In the genomic region with DNA sequence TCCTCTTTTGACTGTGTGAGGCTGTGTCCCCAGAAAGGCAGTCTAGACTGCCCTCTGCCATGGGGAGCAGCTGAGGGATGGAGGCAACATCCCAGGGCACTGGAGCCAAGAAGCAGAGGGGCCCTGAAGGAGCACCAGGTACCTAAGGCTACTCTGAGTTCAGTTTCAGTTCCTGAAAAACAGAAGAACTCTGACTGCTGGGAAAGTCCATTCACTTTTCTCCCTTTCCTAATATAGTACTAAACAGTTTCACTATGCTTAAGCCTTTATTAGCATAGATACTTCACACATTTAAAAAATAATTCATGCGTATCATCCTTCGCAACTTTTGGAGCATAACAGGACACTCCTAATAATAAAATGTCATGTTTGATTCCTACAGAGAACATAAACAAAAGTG, we compare ENCODE assay signal across 13 cellular contexts.
DNase-seq lines count a peak whose midpoint lies in the region; ATAC-seq and TF ChIP-seq lines count a peak whose summit lies in the region.
"Had no signal": no experiment of that assay in that cellular context is flagged by ENCODE, and none has a peak within 500 bp of the region (broad histone marks: within the 10 kb centered on the region; RNA-seq: fewer than 3 reads in every experiment).

No MANE protein-coding gene starts in this region.

- POLR2A ChIA-PET in OCI-LY7 (lab: Charles Lee): no interaction called here

- H3K9me3 Mint-ChIP-seq in endothelial cell (ENCODE audit: unreplicated experiment): no peaks in the 10 kb centered on the region
- H3K9me3 Mint-ChIP-seq: activated T-helper 17 cell treated with anti-CD3 and anti-CD28 coated beads, Interleukin-2, amount 50 U/mL, for 72 hours had no signal

- no peak overlapping the region for H3K4me3 Mint-ChIP-seq in endothelial cell (ENCODE audit: unreplicated experiment)
- H3K4me3 Mint-ChIP-seq: activated T-helper 17 cell treated with anti-CD3 and anti-CD28 coated beads, Interleukin-2, amount 50 U/mL, for 72 hours had no signal

- H4K20me1 ChIP-seq in OCI-LY7 (ENCODE audit: insufficient read depth, low read length): no peaks in the 10 kb centered on the region

- intact Hi-C loops in OCI-LY7 (cut with micrococcal nuclease; ENCODE audit: unreplicated experiment): loop anchor here (1.0 to 2.0 kb wide), 2 partner anchors 58 to 75 kb away; no protein-coding TSS in a partner anchor
- intact Hi-C loops in heart right ventricle (cut with DNase I): no loop called here
- intact Hi-C loops in Right ventricle myocardium inferior (cut with DNase I): no loop called here

- no peaks in the 10 kb centered on the region for H3K9me2 ChIP-seq in OCI-LY7 (ENCODE audit: insufficient read depth, low read length)

- H3K27ac ChIP-seq in OCI-LY7 (ENCODE audit: low read depth, low read length, poor library complexity, severe bottlenecking) (peak overlapping the region; percentile 48), heart right ventricle (no peak overlapping the region)

- no peaks in the 10 kb centered on the region for H3K36me3 Mint-ChIP-seq in endothelial cell (ENCODE audit: low read depth, unreplicated experiment)

- H3K27me3 Mint-ChIP-seq in endothelial cell (ENCODE audit: unreplicated experiment): peaks cover 4% of the 10 kb centered on the region
- H3K27me3 Mint-ChIP-seq: activated T-helper 17 cell treated with anti-CD3 and anti-CD28 coated beads, Interleukin-2, amount 50 U/mL, for 72 hours had no signal

- H2AFZ ChIP-seq in OCI-LY7 (ENCODE audit: low read length): no peak overlapping the region

- H3K4me1 Mint-ChIP-seq in endothelial cell (ENCODE audit: unreplicated experiment): peaks cover 7% of the 10 kb centered on the region
- H3K4me1 Mint-ChIP-seq: activated T-helper 17 cell treated with anti-CD3 and anti-CD28 coated beads, Interleukin-2, amount 50 U/mL, for 72 hours had no signal

- H3K27me3 ChIP-seq in heart right ventricle: no peaks in the 10 kb centered on the region

- peaks cover 61% of the 10 kb centered on the region for H3K4me1 ChIP-seq in OCI-LY7 (ENCODE audit: insufficient read depth, low read length, poor library complexity, severe bottlenecking)
- H3K4me1 ChIP-seq in heart right ventricle: no peaks in the 10 kb centered on the region

- H3K36me3 ChIP-seq in OCI-LY7 (ENCODE audit: insufficient read depth, low read length): no peaks in the 10 kb centered on the region
- H3K36me3 ChIP-seq in heart right ventricle: no peaks in the 10 kb centered on the region

- CTCF ChIA-PET in OCI-LY7 (lab: Charles Lee; ENCODE audit: unreplicated experiment): no interaction called here

- 92 to 94% methylated on average over 2 of the region's 2 CpGs for WGBS in heart right ventricle, 2 donors

- peak; percentile 84 for DNase-seq in OCI-LY7 (ENCODE audit: low spot score)
- no peak for DNase-seq in heart right ventricle
- DNase-seq in endothelial cell (ENCODE audit: low spot score): no peak
- no peak for DNase-seq in anterior cingulate cortex (lab: John Stamatoyannopoulos, UW)
- DNase-seq in Right ventricle myocardium inferior (ENCODE audit: missing footprints): no peak
- DNase-seq: DMS 273 treated with DMSO at 0.1 percent for 48 hours; glutamatergic neuron; NCI-H2227 treated with DMSO at 0.1 percent for 48 hours; stimulated activated naive CD8-positive, alpha-beta T cell treated with anti-CD3 and anti-CD28 coated beads, Interleukin-15, Interleukin-2, amounts not matched to agents 100 U/mL and 50 U/mL, for 24 hours had no signal

- H3K79me2 ChIP-seq in OCI-LY7 (ENCODE audit: insufficient read depth, low read depth, low read length): no peaks in the 10 kb centered on the region

- TF ChIP-seq CTCF in OCI-LY7 (conservative IDR thresholded peaks at IDR 0.05; ENCODE audit: low read length) (no peak), heart right ventricle (IDR thresholded peaks at IDR 0.05) (no peak), endothelial cell (IDR thresholded peaks at IDR 0.05; ENCODE audit: unreplicated experiment) (no peak)

- no peak overlapping the region for H3K27ac Mint-ChIP-seq in endothelial cell (ENCODE audit: unreplicated experiment)
- H3K27ac Mint-ChIP-seq: activated T-helper 17 cell treated with anti-CD3 and anti-CD28 coated beads, Interleukin-2, amount 50 U/mL, for 72 hours had no signal

- H3K9me3 ChIP-seq in OCI-LY7 (ENCODE audit: low read length) (no peaks in the 10 kb centered on the region), heart right ventricle (no peaks in the 10 kb centered on the region)

- ATAC-seq in GM18519 (IDR thresholded peaks at IDR 0.05; ENCODE audit: low FRiP score, unreplicated experiment) (peak; percentile 80), GM21526 (IDR thresholded peaks at IDR 0.05; ENCODE audit: low FRiP score, unreplicated experiment) (peak; percentile 88), HG03135 (IDR thresholded peaks at IDR 0.05; ENCODE audit: unreplicated experiment) (peak; percentile 84), heart right ventricle (no peak), Right ventricle myocardium inferior (no peak)
- ATAC-seq: activated T-helper 17 cell treated with anti-CD3 and anti-CD28 coated beads, Interleukin-2, amount 50 U/mL, for 72 hours; stimulated activated naive CD8-positive, alpha-beta T cell treated with anti-CD3 and anti-CD28 coated beads, Interleukin-15, Interleukin-2, amounts not matched to agents 100 U/mL and 50 U/mL, for 24 hours had no signal

- peak overlapping the region; percentile 79 for H3K4me2 ChIP-seq in OCI-LY7 (ENCODE audit: low read length)

- BruUV-seq in OCI-LY7 (replicated peaks; lab: Mats Ljungman, UMichigan): no TSS peak

- H3K4me3 ChIP-seq in OCI-LY7 (ENCODE audit: low read depth, low read length, poor library complexity, severe bottlenecking) (peak overlapping the region; percentile 40), heart right ventricle (no peak overlapping the region)

Comparison
In these comparisons a context has a peak if more than half of its experiments do, and no peak if none do; other contexts are left out.
1. ATAC-seq: peak in GM18519 (single experiment), GM21526 (single experiment) and HG03135 (single experiment); none in heart right ventricle (0 of 8) and Right ventricle myocardium inferior (single experiment).